In the genomic region with DNA sequence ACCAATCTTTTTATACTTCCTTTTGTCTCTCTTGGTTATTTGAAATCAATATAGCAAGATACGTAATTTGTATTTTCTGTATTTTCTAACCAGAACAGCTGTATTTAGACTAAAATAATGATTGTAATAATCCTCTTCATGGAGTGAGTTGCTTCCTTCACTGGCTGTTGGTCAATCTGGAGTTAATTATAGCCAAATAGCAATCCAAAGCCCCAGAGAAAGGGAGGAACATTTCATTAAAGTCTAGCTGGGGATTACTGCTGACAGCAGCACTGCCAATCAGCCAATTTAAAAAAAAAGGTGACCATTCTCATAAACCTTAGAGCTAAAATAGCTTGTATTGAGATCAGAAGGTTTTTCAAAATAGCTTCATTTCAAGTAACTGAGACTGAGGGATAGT, we compare ENCODE assay signal across 25 cellular contexts.
"Had no signal": no experiment of that assay in that cellular context is flagged by ENCODE, and none has a peak within 500 bp of the region (broad histone marks: within the 10 kb centered on the region; RNA-seq: fewer than 3 reads in every experiment).

No MANE protein-coding gene starts in this region.

- H3K27me3 ChIP-seq: breast epithelium, uterus had no signal

- H3K4me3 Mint-ChIP-seq: activated CD4-positive, alpha-beta memory T cell treated with anti-CD3 and anti-CD28 coated beads, Interleukin-2, amount 10 ng/mL, durations not matched to agents 7 days and 5 days; activated CD4-positive, alpha-beta T cell treated with anti-CD3 and anti-CD28 coated beads, Interleukin-2, amount 10 ng/mL, durations not matched to agents 7 days and 5 days; activated naive CD4-positive, alpha-beta T cell treated with anti-CD3 and anti-CD28 coated beads, Interleukin-2, amount 10 ng/mL, durations not matched to agents 7 days and 5 days; activated T-cell treated with anti-CD3 and anti-CD28 coated beads, Interleukin-2, amount 50 U/mL, for 24 hours; WTC11 had no signal

- H3K36me3 Mint-ChIP-seq: activated naive CD4-positive, alpha-beta T cell treated with anti-CD3 and anti-CD28 coated beads, Interleukin-2, amount 10 ng/mL, durations not matched to agents 7 days and 5 days; WTC11 had no signal

- H3K4me3 ChIP-seq: breast epithelium, lung, mucosa of descending colon, thoracic aorta, uterus had no signal

- H3K4me1 ChIP-seq: breast epithelium, uterus had no signal

- H3K27ac Mint-ChIP-seq: activated CD4-positive, alpha-beta memory T cell treated with anti-CD3 and anti-CD28 coated beads, Interleukin-2, amount 10 ng/mL, durations not matched to agents 7 days and 5 days; activated CD4-positive, alpha-beta T cell treated with anti-CD3 and anti-CD28 coated beads, Interleukin-2, amount 10 ng/mL, durations not matched to agents 7 days and 5 days; activated naive CD4-positive, alpha-beta T cell treated with anti-CD3 and anti-CD28 coated beads, Interleukin-2, amount 10 ng/mL, durations not matched to agents 7 days and 5 days; activated T-cell treated with anti-CD3 and anti-CD28 coated beads, Interleukin-2, amount 50 U/mL, for 24 hours; WTC11 had no signal

- ATAC-seq: left lobe of liver, mucosa of descending colon, right cardiac atrium, WTC11 had no signal

- H3K27me3 Mint-ChIP-seq: activated CD4-positive, alpha-beta memory T cell treated with anti-CD3 and anti-CD28 coated beads, Interleukin-2, amount 10 ng/mL, durations not matched to agents 7 days and 5 days; activated CD4-positive, alpha-beta T cell treated with anti-CD3 and anti-CD28 coated beads, Interleukin-2, amount 10 ng/mL, durations not matched to agents 7 days and 5 days; activated naive CD4-positive, alpha-beta T cell treated with anti-CD3 and anti-CD28 coated beads, Interleukin-2, amount 10 ng/mL, durations not matched to agents 7 days and 5 days; activated T-cell treated with anti-CD3 and anti-CD28 coated beads, Interleukin-2, amount 50 U/mL, for 24 hours had no signal

- H3K36me3 ChIP-seq: breast epithelium, thoracic aorta, uterus had no signal

- H3K4me1 Mint-ChIP-seq: activated CD4-positive, alpha-beta memory T cell treated with anti-CD3 and anti-CD28 coated beads, Interleukin-2, amount 10 ng/mL, durations not matched to agents 7 days and 5 days; activated CD4-positive, alpha-beta T cell treated with anti-CD3 and anti-CD28 coated beads, Interleukin-2, amount 10 ng/mL, durations not matched to agents 7 days and 5 days; activated naive CD4-positive, alpha-beta T cell treated with anti-CD3 and anti-CD28 coated beads, Interleukin-2, amount 10 ng/mL, durations not matched to agents 7 days and 5 days had no signal

- H3K27ac ChIP-seq: breast epithelium, thoracic aorta, uterus had no signal

- H3K9me3 ChIP-seq: breast epithelium, mucosa of descending colon, thoracic aorta, uterus had no signal

- DNase-seq: activated CD4-positive, alpha-beta memory T cell treated with anti-CD3 and anti-CD28 coated beads, Interleukin-2, amount 10 ng/mL, durations not matched to agents 7 days and 5 days; activated CD4-positive, alpha-beta T cell treated with anti-CD3 and anti-CD28 coated beads for 1 hour; activated CD4-positive, alpha-beta T cell treated with anti-CD3 and anti-CD28 coated beads, Interleukin-2, amount 10 ng/mL, durations not matched to agents 7 days and 5 days; activated CD8-positive, alpha-beta memory T cell treated with anti-CD3 and anti-CD28 coated beads, Interleukin-2, amount 50 U/mL, for 48 hours; activated gamma-delta T cell; activated naive CD4-positive, alpha-beta T cell treated with anti-CD3 and anti-CD28 coated beads, Interleukin-2, amount 10 ng/mL, durations not matched to agents 7 days and 5 days; activated T-cell treated with anti-CD3 and anti-CD28 coated beads, Interleukin-2, amount 50 U/mL, for 24 hours; amygdala; central memory CD4-positive, alpha-beta T cell; kidney glomerular epithelial cell; mesendoderm; mucosa of descending colon; nucleus accumbens; right cardiac atrium; stimulated activated CD4-positive, alpha-beta T cell treated with anti-CD3 and anti-CD28 coated beads, Interleukin-15, amount 100 ng/mL, for 24 hours; stimulated activated CD4-positive, alpha-beta T cell treated with anti-CD3 and anti-CD28 coated beads, Interleukin-2, amount 100 ng/mL, for 24 hours; stimulated activated naive CD4-positive, alpha-beta T cell treated with Interleukin-2 at 50 U/mL for 16 hours; T-helper 2 cell; trophoblast cell; uterus had no signal
